In genomic region chr1:145994391-145995120, GRCh38 we compare ENCODE assay signal across 1 cellular context.
A peak's percentile ranks its signal among the peaks of the same experiment; 100 is the strongest.
TF ChIP-seq lines count a peak whose summit lies in the region.

No MANE protein-coding gene starts in this region.

TF ChIP-seq in K562, 482 proteins besides CTCF, POLR2A, EP300 and RAD21 (continued from another document):
- TF ChIP-seq ZNF224 (CRISPR knock-in tag; IDR thresholded peaks at IDR 0.05): 0 out of 2 replicates have a peak, but pooled peaks have one; percentile 33
- 0 out of 4 replicates have a peak, but pooled peaks of 1 of the 2 experiments have one; percentile 16 for TF ChIP-seq MLX (CRISPR knock-in tag; conservative IDR thresholded peaks at IDR 0.05)
- TF ChIP-seq ZBTB9 (CRISPR knock-in tag; IDR thresholded peaks at IDR 0.05): peak; percentile 63; the same call in 1 of the 2 replicates
- TF ChIP-seq MED1 (CRISPR knock-in tag; IDR thresholded peaks at IDR 0.05; ENCODE audit: borderline replicate concordance): no peak
- TF ChIP-seq BRCA1 (IDR thresholded peaks at IDR 0.05): no peak
- no peak for TF ChIP-seq BRCA1 (CRISPR knock-in tag; IDR thresholded peaks at IDR 0.05)
- TF ChIP-seq HDAC1 (IDR thresholded peaks at IDR 0.05): peak in 1 of 2 experiments; percentile 64; a peak in 2 of 4 replicates
- 0 out of 2 replicates have a peak, but pooled peaks have one; percentile 12 for TF ChIP-seq MTA3 (IDR thresholded peaks at IDR 0.05; ENCODE audit: borderline replicate concordance)
- TF ChIP-seq NFE2 (IDR thresholded peaks at IDR 0.05; ENCODE audit: low read depth): peak; percentile 57; the same call in 1 of the 2 replicates
- TF ChIP-seq POLR2AphosphoS2 (IDR thresholded peaks at IDR 0.05; ENCODE audit: low read length): peak; percentile 62
- TF ChIP-seq BCLAF1 (IDR thresholded peaks at IDR 0.05; ENCODE audit: borderline replicate concordance in 1 of 2, control insufficient read depth in 1 of 2, low read depth in 2 of 2, low read length in 1 of 2): peak; percentile 33 to 78; a peak in 2 of 4 replicates
- TF ChIP-seq OTX1 (CRISPR knock-in tag; IDR thresholded peaks at IDR 0.05): peak; percentile 71; the same call in 1 of the 2 replicates
- TF ChIP-seq GATAD2A (IDR thresholded peaks at IDR 0.05): 0 out of 2 replicates have a peak, but pooled peaks have one; percentile 20
- TF ChIP-seq RHOXF2B (CRISPR knock-in tag; conservative IDR thresholded peaks at IDR 0.05): peak; percentile 39; the same call in 1 of the 2 replicates
- peak; percentile 92 for TF ChIP-seq ZNF316 (IDR thresholded peaks at IDR 0.05)
- 0 out of 2 replicates have a peak, but pooled peaks have one; percentile 19 for TF ChIP-seq ZNF431 (CRISPR knock-in tag; IDR thresholded peaks at IDR 0.05)
- peak; percentile 64; the same call in 1 of the 2 replicates for TF ChIP-seq KAT7 (CRISPR knock-in tag; IDR thresholded peaks at IDR 0.05; ENCODE audit: borderline replicate concordance)
- TF ChIP-seq NR1H2 (CRISPR knock-in tag; IDR thresholded peaks at IDR 0.05): no peak
- TF ChIP-seq E2F5 (CRISPR knock-in tag; IDR thresholded peaks at IDR 0.05): no peak
- TF ChIP-seq ZKSCAN8 (CRISPR knock-in tag; IDR thresholded peaks at IDR 0.05): peak; percentile 38; the same call in 1 of the 2 replicates
- TF ChIP-seq KDM5B (IDR thresholded peaks at IDR 0.05; ENCODE audit: insufficient replicate concordance, low read depth, low read length): peak; percentile 51
- 0 out of 2 replicates have a peak, but pooled peaks have one; percentile 21 for TF ChIP-seq PHF21A (IDR thresholded peaks at IDR 0.05; ENCODE audit: borderline replicate concordance, low read depth)
- TF ChIP-seq NR3C1 (CRISPR knock-in tag; IDR thresholded peaks at IDR 0.05): no peak
- TF ChIP-seq KHSRP (IDR thresholded peaks at IDR 0.05): 0 out of 2 replicates have a peak, but pooled peaks have one; percentile 37
- peak in 1 of 2 experiments; percentile 43; a peak in 1 of 4 replicates for TF ChIP-seq MNT (conservative IDR thresholded peaks at IDR 0.05)
- peak; percentile 2 for TF ChIP-seq SMAD1 (IDR thresholded peaks at IDR 0.05; ENCODE audit: low read depth, low read length, partially characterized antibody)
- peak; percentile 32 for TF ChIP-seq SAP30 (IDR thresholded peaks at IDR 0.05; ENCODE audit: borderline replicate concordance, insufficient read depth, low read depth, low read length, poor library complexity, severe bottlenecking)
- TF ChIP-seq KLF13 (tag; IDR thresholded peaks at IDR 0.05; ENCODE audit: borderline replicate concordance, low read depth): no peak
- no peak for TF ChIP-seq ID3 (CRISPR knock-in tag; IDR thresholded peaks at IDR 0.05)
- no peak for TF ChIP-seq ID3 (tag; IDR thresholded peaks at IDR 0.05)
- TF ChIP-seq ELF4 (CRISPR knock-in tag; IDR thresholded peaks at IDR 0.05): peak; percentile 56; the same call in 1 of the 2 replicates
- TF ChIP-seq ZNF408 (CRISPR knock-in tag; IDR thresholded peaks at IDR 0.05; ENCODE audit: low read depth): no peak
- TF ChIP-seq HOXB6 (CRISPR knock-in tag; IDR thresholded peaks at IDR 0.05; ENCODE audit: borderline replicate concordance): peak; percentile 49; the same call in 1 of the 2 replicates
- TF ChIP-seq ATF4 (CRISPR knock-in tag; IDR thresholded peaks at IDR 0.05): 0 out of 2 replicates have a peak, but pooled peaks have one; percentile 39
- no peak for TF ChIP-seq MEF2D (tag; conservative IDR thresholded peaks at IDR 0.05; ENCODE audit: low read depth)
